In genomic region chr9:93082841-93083411, GRCh38 we compare ENCODE assay signal across 1 cellular context.
TF ChIP-seq lines count a peak whose summit lies in the region.

No MANE protein-coding gene starts in this region.

TF ChIP-seq in HepG2, 621 proteins besides CTCF, POLR2A, EP300 and RAD21:
- no peak for TF ChIP-seq SIN3B (IDR thresholded peaks at IDR 0.05; ENCODE audit: low read length)
- TF ChIP-seq FOSL2 (CRISPR knock-in tag; IDR thresholded peaks at IDR 0.05) = no peak
- TF ChIP-seq JDP2 (CRISPR knock-in tag; IDR thresholded peaks at IDR 0.05; ENCODE audit: borderline replicate concordance) = no peak
- no peak for TF ChIP-seq ZNF503 (CRISPR knock-in tag; IDR thresholded peaks at IDR 0.05)
- TF ChIP-seq SNRNP70 (IDR thresholded peaks at IDR 0.05; ENCODE audit: low read depth, low read length) = no peak
- TF ChIP-seq ZNF75D (CRISPR knock-in tag; IDR thresholded peaks at IDR 0.05; ENCODE audit: borderline replicate concordance) = no peak
- TF ChIP-seq PRDM4 (CRISPR knock-in tag; IDR thresholded peaks at IDR 0.05; ENCODE audit: borderline replicate concordance) = no peak
- no peak for TF ChIP-seq DPF2 (CRISPR knock-in tag; IDR thresholded peaks at IDR 0.05; ENCODE audit: borderline replicate concordance, low read depth)
- no peak for TF ChIP-seq PPARG (CRISPR knock-in tag; conservative IDR thresholded peaks at IDR 0.05)
- no peak for TF ChIP-seq ZNF24 (IDR thresholded peaks at IDR 0.05)
- no peak for TF ChIP-seq ZMYM3 (CRISPR knock-in tag; IDR thresholded peaks at IDR 0.05)
- no peak for TF ChIP-seq DDIT3 (CRISPR knock-in tag; IDR thresholded peaks at IDR 0.05)
- TF ChIP-seq ZNF558 (CRISPR knock-in tag; IDR thresholded peaks at IDR 0.05; ENCODE audit: borderline replicate concordance) = no peak
- TF ChIP-seq DZIP1 (CRISPR knock-in tag; IDR thresholded peaks at IDR 0.05) = no peak
- TF ChIP-seq ZZZ3 (CRISPR knock-in tag; IDR thresholded peaks at IDR 0.05; ENCODE audit: borderline replicate concordance) = no peak
TF ChIP-seq in HepG2: peak in this region for 0.
